ENCODE assay signal across 17 cellular contexts in genomic region chr3:47002490-47003410, GRCh38. TPM values are rescaled to one million over a fixed set of nuclear protein-coding genes. Genes with fewer than 3 reads are reported as not detected.
DNase-seq lines count a peak whose midpoint lies in the region; ATAC-seq and TF ChIP-seq lines count a peak whose summit lies in the region.
"Had no signal": no experiment of that assay in that cellular context is flagged by ENCODE, and none has a peak within 500 bp of the region (broad histone marks: within the 10 kb centered on the region; RNA-seq: fewer than 3 reads in every experiment).

No MANE protein-coding gene starts in this region.

- H3K27me3 ChIP-seq in H7 (ENCODE audit: control insufficient read depth, insufficient read depth, low read length) (no peaks in the 10 kb centered on the region), psoas muscle (ENCODE audit: insufficient read depth in 3 of 3, low read length in 2 of 3) (no peaks in the 10 kb centered on the region)
- H3K27me3 ChIP-seq in naive thymus-derived CD4-positive, alpha-beta T cell (ENCODE audit: control insufficient read depth in 2 of 2, insufficient read depth in 2 of 2, low read length in 2 of 2) = no peaks in the 10 kb centered on the region

- H3K9me3 Mint-ChIP-seq in activated naive CD4-positive, alpha-beta T cell treated with anti-CD3 and anti-CD28 coated beads, Interleukin-2, amount 10 ng/mL, durations not matched to agents 7 days and 5 days = no peaks in the 10 kb centered on the region
- H3K9me3 Mint-ChIP-seq in endothelial cell (ENCODE audit: unreplicated experiment) = no peaks in the 10 kb centered on the region
- H3K9me3 Mint-ChIP-seq in naive thymus-derived CD4-positive, alpha-beta T cell = no peaks in the 10 kb centered on the region
- H3K9me3 Mint-ChIP-seq: IgD-negative memory B cell had no signal

- peaks cover 35% of the 10 kb centered on the region for H3K36me3 ChIP-seq in H7 (replicated peaks; ENCODE audit: control insufficient read depth, insufficient read depth, low read length)
- H3K36me3 ChIP-seq in psoas muscle (ENCODE audit: insufficient read depth in 1 of 2, low read depth in 1 of 2) = peaks cover 0 to 61% of the 10 kb centered on the region in 2 donors
- peaks cover 7 to 84% (median 42%) of the 10 kb centered on the region in 3 experiments for H3K36me3 ChIP-seq in naive thymus-derived CD4-positive, alpha-beta T cell (ENCODE audit: control insufficient read depth in 2 of 3, insufficient read depth in 3 of 3, low read length in 3 of 3)

- no peak for ATAC-seq in psoas muscle
- ATAC-seq in naive thymus-derived CD4-positive, alpha-beta T cell = no peak

- H3K27ac Mint-ChIP-seq in activated naive CD4-positive, alpha-beta T cell treated with anti-CD3 and anti-CD28 coated beads, Interleukin-2, amount 10 ng/mL, durations not matched to agents 7 days and 5 days = no peak overlapping the region
- H3K27ac Mint-ChIP-seq in endothelial cell (ENCODE audit: unreplicated experiment) = no peak overlapping the region
- H3K27ac Mint-ChIP-seq in naive thymus-derived CD4-positive, alpha-beta T cell = peak overlapping the region in 2 of 9 donors; percentile 17 to 72

- H3K4me3 Mint-ChIP-seq in activated naive CD4-positive, alpha-beta T cell treated with anti-CD3 and anti-CD28 coated beads, Interleukin-2, amount 10 ng/mL, durations not matched to agents 7 days and 5 days = no peak overlapping the region
- peak overlapping the region; percentile 31 for H3K4me3 Mint-ChIP-seq in endothelial cell (ENCODE audit: unreplicated experiment)
- H3K4me3 Mint-ChIP-seq in naive thymus-derived CD4-positive, alpha-beta T cell = no peak overlapping the region
- H3K4me3 Mint-ChIP-seq: IgD-negative memory B cell had no signal

- WGBS in psoas muscle, 3 donors = 78 to 84% (median 81%) methylated on average over 27 to 36 of the region's 36 CpGs

- intact Hi-C loops in psoas muscle (cut with DNase I) = no loop called here
- intact Hi-C loops in naive thymus-derived CD4-positive, alpha-beta T cell (cut with micrococcal nuclease) = no loop called here

- H3K36me3 Mint-ChIP-seq in activated naive CD4-positive, alpha-beta T cell treated with anti-CD3 and anti-CD28 coated beads, Interleukin-2, amount 10 ng/mL, durations not matched to agents 7 days and 5 days = peaks cover 57% of the 10 kb centered on the region
- H3K36me3 Mint-ChIP-seq in endothelial cell (ENCODE audit: low read depth, unreplicated experiment) = peaks cover 39% of the 10 kb centered on the region
- peaks cover 0 to 21% (median 10%) of the 10 kb centered on the region in 5 donors for H3K36me3 Mint-ChIP-seq in naive thymus-derived CD4-positive, alpha-beta T cell
- H3K36me3 Mint-ChIP-seq: IgD-negative memory B cell had no signal

- in situ Hi-C loops in ACHN (cut with HindIII; ENCODE audit: low pct_ligation_motif_present, low pct_unique_long_range_greater_than_20kb, low sequenced_read_pairs) = no loop called here

- CTCF ChIA-PET in activated naive CD4-positive, alpha-beta T cell treated with anti-CD3 and anti-CD28 coated beads, Interleukin-2, amount 10 ng/mL, durations not matched to agents 7 days and 5 days (lab: Charles Lee) = no interaction called here
- CTCF ChIA-PET in naive thymus-derived CD4-positive, alpha-beta T cell (lab: Charles Lee) = interaction anchor here (1.3 kb wide), 1 partner anchor 11 kb away, joined by 4 read pairs; no protein-coding TSS in a partner anchor

- H3K4me3 ChIP-seq in H7 (ENCODE audit: insufficient read depth, low read depth, low read length) (no peak overlapping the region), psoas muscle (no peak overlapping the region)
- no peak overlapping the region for H3K4me3 ChIP-seq in naive thymus-derived CD4-positive, alpha-beta T cell (ENCODE audit: low read length)
- H3K4me3 ChIP-seq: HAP-1, thoracic aorta had no signal

- TF ChIP-seq CTCF in endothelial cell (IDR thresholded peaks at IDR 0.05; ENCODE audit: unreplicated experiment) (no peak), psoas muscle (IDR thresholded peaks at IDR 0.05) (no peak)

- no peaks in the 10 kb centered on the region for H3K4me1 ChIP-seq in psoas muscle
- H3K4me1 ChIP-seq in naive thymus-derived CD4-positive, alpha-beta T cell (ENCODE audit: control insufficient read depth in 2 of 2, insufficient read depth in 2 of 2, low read length in 2 of 2) = peaks cover 0 to 5% of the 10 kb centered on the region in 2 donors
- H3K4me1 ChIP-seq: HAP-1 had no signal

- no peaks in the 10 kb centered on the region for H3K4me1 Mint-ChIP-seq in activated naive CD4-positive, alpha-beta T cell treated with anti-CD3 and anti-CD28 coated beads, Interleukin-2, amount 10 ng/mL, durations not matched to agents 7 days and 5 days
- peaks cover 2% of the 10 kb centered on the region for H3K4me1 Mint-ChIP-seq in endothelial cell (ENCODE audit: unreplicated experiment)
- H3K4me1 Mint-ChIP-seq in naive thymus-derived CD4-positive, alpha-beta T cell = peaks cover 3 to 8% (median 7%) of the 10 kb centered on the region in 7 donors

- H3K27me3 Mint-ChIP-seq in activated naive CD4-positive, alpha-beta T cell treated with anti-CD3 and anti-CD28 coated beads, Interleukin-2, amount 10 ng/mL, durations not matched to agents 7 days and 5 days = no peaks in the 10 kb centered on the region
- H3K27me3 Mint-ChIP-seq in endothelial cell (ENCODE audit: unreplicated experiment) = peaks cover 7% of the 10 kb centered on the region
- no peaks in the 10 kb centered on the region for H3K27me3 Mint-ChIP-seq in naive thymus-derived CD4-positive, alpha-beta T cell
- H3K27me3 Mint-ChIP-seq: IgD-negative memory B cell had no signal

- no peak overlapping the region for H3K27ac ChIP-seq in psoas muscle
- no peak overlapping the region for H3K27ac ChIP-seq in naive thymus-derived CD4-positive, alpha-beta T cell (ENCODE audit: low read depth, low read length)
- H3K27ac ChIP-seq: thoracic aorta had no signal

- no peaks in the 10 kb centered on the region for H3K9me3 ChIP-seq in psoas muscle
- H3K9me3 ChIP-seq in naive thymus-derived CD4-positive, alpha-beta T cell (ENCODE audit: control insufficient read depth in 2 of 3, low read length in 3 of 3) = no peaks in the 10 kb centered on the region
- H3K9me3 ChIP-seq: HAP-1, thoracic aorta had no signal

- POLR2A ChIA-PET in naive thymus-derived CD4-positive, alpha-beta T cell (lab: Charles Lee) = interaction anchor here (1.1 kb wide), 1 partner anchor 11 kb away, joined by 3 read pairs; no protein-coding TSS in a partner anchor

- peak; percentile 7 for DNase-seq in activated naive CD4-positive, alpha-beta T cell treated with anti-CD3 and anti-CD28 coated beads, Interleukin-2, amount 50 U/mL, for 16 hours
- no peak for DNase-seq in activated naive CD4-positive, alpha-beta T cell treated with anti-CD3 and anti-CD28 coated beads, Interleukin-2, amount 10 ng/mL, durations not matched to agents 7 days and 5 days
- peak; percentile 98 for DNase-seq in H7
- no peak for DNase-seq in endothelial cell (ENCODE audit: low spot score)
- peak; percentile 12 to 54 for DNase-seq in psoas muscle
- no peak for DNase-seq in ACHN
- DNase-seq in naive thymus-derived CD4-positive, alpha-beta T cell = no peak
- no peak for DNase-seq in SKM-1 (lab: John Stamatoyannopoulos, UW; ENCODE audit: unreplicated experiment)
- DNase-seq: activated CD4-positive, CD25-positive, alpha-beta regulatory T cell treated with anti-CD3 and anti-CD28 coated beads, Interleukin-2, amount 50 U/mL, for 72 hours; COR-L47; GF-D8; NCI-H1105 treated with DMSO at 0.1 percent for 48 hours; NCI-H2171; RPMI8226 had no signal

RNA-seq across cellular contexts. Expression of gene NBEAL2, which starts 23.3 kb away (rescaled TPM):
- total RNA-seq in H7 (2014; rRNA removed; shearing (Covaris generic)) = 51.6 and 65.4 TPM in 2 replicates
- total RNA-seq in endothelial cell (ENCODE audit: unreplicated experiment) (202 TPM), psoas muscle (10 to 100 TPM in 1 of 4 donors, 1 to 10 TPM in 3; 7.3 to 11.2 (median 7.7) TPM)
- polyA plus RNA-seq in psoas muscle = 10 to 100 TPM in 1 of 3 donors, 1 to 10 TPM in 2; 5.4 to 13.0 (median 6.4) TPM
- total RNA-seq in naive thymus-derived CD4-positive, alpha-beta T cell = 100 to 1,000 TPM in 2 of 5 experiments, 10 to 100 TPM in 3; 48.8 to 289 (median 94.0) TPM
- 1 to 10 TPM; 1.7 to 4.9 TPM for polyA plus RNA-seq in naive thymus-derived CD4-positive, alpha-beta T cell

RNA-seq across cellular contexts. Expression of gene CCDC12, which starts 26.2 kb away (rescaled TPM):
- 40.0 and 40.9 TPM in 2 replicates for total RNA-seq in H7 (2014; rRNA removed; shearing (Covaris generic))
- 36.3 TPM for total RNA-seq in endothelial cell (ENCODE audit: unreplicated experiment)
- total RNA-seq in psoas muscle = 10 to 100 TPM; 25.1 to 36.4 (median 34.9) TPM
- polyA plus RNA-seq in psoas muscle = 10 to 100 TPM; 47.0 to 69.8 (median 55.5) TPM
- total RNA-seq in naive thymus-derived CD4-positive, alpha-beta T cell = 10 to 100 TPM; 51.6 to 61.5 (median 56.9) TPM
- polyA plus RNA-seq in naive thymus-derived CD4-positive, alpha-beta T cell = 100 to 1,000 TPM in 1 of 2 donors, 10 to 100 TPM in 1; 88.2 to 115 TPM

Comparison
In these comparisons a context has a peak if more than half of its experiments do, and no peak if none do; other contexts are left out.
1. DNase-seq: peak in activated naive CD4-positive, alpha-beta T cell treated with anti-CD3 and anti-CD28 coated beads, Interleukin-2, amount 50 U/mL, for 16 hours (single experiment), H7 (single experiment) and psoas muscle (2 of 2); none in activated naive CD4-positive, alpha-beta T cell treated with anti-CD3 and anti-CD28 coated beads, Interleukin-2, amount 10 ng/mL, durations not matched to agents 7 days and 5 days (single experiment), endothelial cell (single experiment), ACHN (single experiment), naive thymus-derived CD4-positive, alpha-beta T cell (0 of 9) and SKM-1 (single experiment).